8 cellular contexts compared by ENCODE assay signal in the genomic region with DNA sequence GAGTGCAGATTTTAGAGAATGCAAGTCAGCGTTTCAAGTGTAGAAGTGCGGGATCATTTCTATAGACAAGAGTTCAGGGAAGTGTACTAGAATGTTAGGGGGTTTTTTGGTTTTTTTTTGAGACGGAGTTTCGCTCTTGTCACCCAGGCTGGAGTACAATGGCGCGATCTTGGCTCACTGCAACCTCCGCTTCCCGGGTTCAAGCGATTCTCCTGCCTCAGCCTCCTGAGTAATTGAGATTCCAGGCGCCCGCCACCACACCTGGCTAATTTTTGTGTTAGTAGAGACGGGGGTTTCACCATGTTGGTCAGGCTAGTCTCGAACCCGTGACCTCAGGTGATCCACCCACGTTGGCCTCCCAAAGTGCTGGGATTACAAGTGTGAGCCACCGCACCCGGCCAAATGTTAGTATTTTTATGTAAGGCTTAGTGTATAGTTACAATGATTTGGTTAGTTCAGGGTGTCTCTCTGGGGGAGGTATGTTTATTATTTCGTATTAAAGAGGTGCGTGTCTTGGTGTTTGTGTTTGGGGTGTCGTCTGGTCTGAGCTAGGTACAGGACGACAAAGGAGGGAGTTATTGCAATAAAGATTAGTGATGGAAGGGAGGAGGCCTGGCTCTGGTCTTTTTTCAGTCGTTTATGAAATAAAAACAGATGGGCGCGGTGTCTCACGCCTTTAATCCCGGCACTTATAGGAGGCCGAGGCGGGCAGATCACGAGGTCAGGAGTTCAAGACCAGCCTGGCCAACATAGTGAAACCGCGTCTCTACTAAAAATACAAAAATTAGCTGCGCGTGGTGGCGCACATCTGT. TPM values are rescaled to one million over a fixed set of nuclear protein-coding genes. Genes with fewer than 3 reads are reported as not detected.
DNase-seq lines count a peak whose midpoint lies in the region; ATAC-seq, FAIRE-seq and TF ChIP-seq lines count a peak whose summit lies in the region.
"Not testable (repeated sequence)": the region's sequence is repeated elsewhere in the genome, so short reads cannot be mapped to it uniquely, and the experiment has no call there.

No MANE protein-coding gene starts in this region.

- FAIRE-seq in kidney (lab: Jason Lieb, UNC); pancreas (lab: Jason Lieb, UNC): not testable (repeated sequence)

- H3K27ac ChIP-seq in DOHH2 (ENCODE audit: low read depth, low read length) = peak overlapping the region; percentile 68
- H3K27ac ChIP-seq in OCI-LY7 (ENCODE audit: low read depth, low read length, poor library complexity, severe bottlenecking) = peak overlapping the region; percentile 63
- peak overlapping the region; percentile 94 to 97 for H3K27ac ChIP-seq in kidney (ENCODE audit: low read depth in 2 of 2, low read length in 2 of 2)
- peak overlapping the region; percentile 81 to 98 (median 97) for H3K27ac ChIP-seq in pancreas
- peak overlapping the region; percentile 95 to 96 for H3K27ac ChIP-seq in tibial artery

- POLR2A ChIA-PET in OCI-LY7 (lab: Charles Lee) = interaction anchor here (0.6 to 1.5 kb wide), 8 partner anchors 9 to 52 kb away, joined by 3 to 18 read pairs (median 4); partner anchors contain the start of gene PLEKHB2

- H3K4me3 Mint-ChIP-seq in activated T-helper 1 cell treated with anti-CD3 and anti-CD28 coated beads, Interleukin-12 subunit alpha, Interleukin-12 subunit beta, Interleukin-2, Interleukin-4 antibody, amounts not matched to agents 30 ng/mL and 10 ng/mL and 1 ng/mL, durations not matched to agents 14 hours and 24 hours and 36 hours = peak overlapping the region; percentile 93
- H3K4me3 Mint-ChIP-seq in effector memory CD8-positive, alpha-beta T cell = peak overlapping the region; percentile 86 to 95

- intact Hi-C loops in OCI-LY7 (cut with micrococcal nuclease; ENCODE audit: unreplicated experiment) (loop anchor here (1.0 to 10.0 kb wide), 2 partner anchors 10 to 1551 kb away; no protein-coding TSS in a partner anchor), tibial artery (cut with DNase I; ENCODE audit: low total_unique reads) (loop anchor here (10.0 kb wide), 1 partner anchor 909 kb away; the partner anchor contains the start of genes MZT2B and SMPD4)
- intact Hi-C loops in activated T-helper 1 cell treated with anti-CD3 and anti-CD28 coated beads, Interleukin-12 subunit alpha, Interleukin-12 subunit beta, Interleukin-2, Interleukin-4 antibody, amounts not matched to agents 30 ng/mL and 10 ng/mL and 1 ng/mL, durations not matched to agents 14 hours and 24 hours and 36 hours (cut with micrococcal nuclease) = loop anchor here (1.0 to 5.0 kb wide), 6 partner anchors 10 to 399 kb away; partner anchors contain the start of gene GPR148
- intact Hi-C loops in kidney (cut with DNase I); pancreas (cut with DNase I): not testable (repeated sequence)

- H3K9me3 Mint-ChIP-seq in activated T-helper 1 cell treated with anti-CD3 and anti-CD28 coated beads, Interleukin-12 subunit alpha, Interleukin-12 subunit beta, Interleukin-2, Interleukin-4 antibody, amounts not matched to agents 30 ng/mL and 10 ng/mL and 1 ng/mL, durations not matched to agents 14 hours and 24 hours and 36 hours; effector memory CD8-positive, alpha-beta T cell: not testable (repeated sequence)

- not testable (repeated sequence) for H3K27me3 ChIP-seq in DOHH2 (ENCODE audit: control insufficient read depth, low read length); pancreas; tibial artery

- peak overlapping the region; percentile 95 for H3K27ac Mint-ChIP-seq in activated T-helper 1 cell treated with anti-CD3 and anti-CD28 coated beads, Interleukin-12 subunit alpha, Interleukin-12 subunit beta, Interleukin-2, Interleukin-4 antibody, amounts not matched to agents 30 ng/mL and 10 ng/mL and 1 ng/mL, durations not matched to agents 14 hours and 24 hours and 36 hours
- H3K27ac Mint-ChIP-seq in effector memory CD8-positive, alpha-beta T cell = peak overlapping the region; percentile 95 to 97

- peak overlapping the region; percentile 85 to 89 for H3K9ac ChIP-seq in kidney (ENCODE audit: low read length in 2 of 2)

- CTCF ChIA-PET in OCI-LY7 (lab: Charles Lee; ENCODE audit: unreplicated experiment) = interaction anchor here (0.6 kb wide), 1 partner anchor 10 kb away, joined by 3 read pairs; no protein-coding TSS in a partner anchor

- H3K36me3 ChIP-seq in DOHH2 (ENCODE audit: control insufficient read depth, low read length) = peaks cover 19% of the 10 kb centered on the region
- H3K36me3 ChIP-seq in OCI-LY7 (ENCODE audit: insufficient read depth, low read length) = peaks cover 27% of the 10 kb centered on the region
- not testable (repeated sequence) for H3K36me3 ChIP-seq in kidney (ENCODE audit: control insufficient read depth in 1 of 2, insufficient read depth in 2 of 2, low read length in 2 of 2); pancreas; tibial artery

- TF ChIP-seq CTCF in DOHH2 (IDR thresholded peaks at IDR 0.05; ENCODE audit: low read depth, low read length, poor library complexity, severe bottlenecking); OCI-LY7 (conservative IDR thresholded peaks at IDR 0.05; ENCODE audit: low read length); kidney (IDR thresholded peaks at IDR 0.05; ENCODE audit: borderline replicate concordance, extremely low read depth, insufficient read depth); pancreas (IDR thresholded peaks at IDR 0.05); tibial artery (IDR thresholded peaks at IDR 0.05): not testable (repeated sequence)

- H3K4me1 Mint-ChIP-seq in activated T-helper 1 cell treated with anti-CD3 and anti-CD28 coated beads, Interleukin-12 subunit alpha, Interleukin-12 subunit beta, Interleukin-2, Interleukin-4 antibody, amounts not matched to agents 30 ng/mL and 10 ng/mL and 1 ng/mL, durations not matched to agents 14 hours and 24 hours and 36 hours (ENCODE audit: low read depth) = peaks cover 13% of the 10 kb centered on the region
- peaks cover 7 to 21% of the 10 kb centered on the region in 2 donors for H3K4me1 Mint-ChIP-seq in effector memory CD8-positive, alpha-beta T cell (ENCODE audit: low read depth in 2 of 2)

- not testable (repeated sequence) for DNase-seq in OCI-LY7 (ENCODE audit: low spot score); activated T-helper 1 cell treated with anti-CD3 and anti-CD28 coated beads, Interleukin-12 subunit alpha, Interleukin-12 subunit beta, Interleukin-2, Interleukin-4 antibody, amounts not matched to agents 30 ng/mL and 10 ng/mL and 1 ng/mL, durations not matched to agents 14 hours and 24 hours and 36 hours (ENCODE audit: low spot score); effector memory CD8-positive, alpha-beta T cell; kidney; tibial artery
- peak in 2 of 6 donors; percentile 26 for DNase-seq in pancreas

- ATAC-seq in HG02571 (IDR thresholded peaks at IDR 0.05; ENCODE audit: unreplicated experiment) = peak; percentile 10
- ATAC-seq in effector memory CD8-positive, alpha-beta T cell (replicated peaks) = not testable (repeated sequence)
- ATAC-seq in pancreas = peak; percentile 1 to 8 (median 4)

- peak overlapping the region; percentile 57 for H2AFZ ChIP-seq in OCI-LY7 (ENCODE audit: low read length)

- H3K4me3 ChIP-seq in DOHH2 (ENCODE audit: low read length) (peak overlapping the region; percentile 74), OCI-LY7 (ENCODE audit: low read depth, low read length, poor library complexity, severe bottlenecking) (peak overlapping the region; percentile 97), kidney (ENCODE audit: low read length in 2 of 2) (peak overlapping the region; percentile 73 to 84), pancreas (peak overlapping the region; percentile 65 to 85 (median 76)), tibial artery (peak overlapping the region; percentile 73 to 91)

- H3K36me3 Mint-ChIP-seq in activated T-helper 1 cell treated with anti-CD3 and anti-CD28 coated beads, Interleukin-12 subunit alpha, Interleukin-12 subunit beta, Interleukin-2, Interleukin-4 antibody, amounts not matched to agents 30 ng/mL and 10 ng/mL and 1 ng/mL, durations not matched to agents 14 hours and 24 hours and 36 hours (ENCODE audit: low read depth) = not testable (repeated sequence)
- peaks cover 23% of the 10 kb centered on the region for H3K36me3 Mint-ChIP-seq in effector memory CD8-positive, alpha-beta T cell (ENCODE audit: insufficient read depth)

- not testable (repeated sequence) for H3K9me2 ChIP-seq in DOHH2 (replicated peaks; ENCODE audit: control insufficient read depth, low read length); OCI-LY7 (ENCODE audit: insufficient read depth, low read length)

- H3K4me1 ChIP-seq in DOHH2 (ENCODE audit: control insufficient read depth, low read length) = peaks cover 15% of the 10 kb centered on the region
- H3K4me1 ChIP-seq in OCI-LY7 (ENCODE audit: insufficient read depth, low read length, poor library complexity, severe bottlenecking); kidney (ENCODE audit: control insufficient read depth in 1 of 2, insufficient read depth in 1 of 2, low read depth in 1 of 2, low read length in 2 of 2): not testable (repeated sequence)
- peaks cover 0 to 18% (median 0%) of the 10 kb centered on the region in 3 donors for H3K4me1 ChIP-seq in pancreas
- H3K4me1 ChIP-seq in tibial artery = peaks cover 0 to 20% (median 13%) of the 10 kb centered on the region in 4 donors

- not testable (repeated sequence) for H3K9me3 ChIP-seq in DOHH2 (ENCODE audit: control insufficient read depth, insufficient read depth, low read length); OCI-LY7 (ENCODE audit: low read length); kidney (ENCODE audit: control insufficient read depth in 1 of 2, low read length in 2 of 2); pancreas; tibial artery

- H3K27me3 Mint-ChIP-seq in activated T-helper 1 cell treated with anti-CD3 and anti-CD28 coated beads, Interleukin-12 subunit alpha, Interleukin-12 subunit beta, Interleukin-2, Interleukin-4 antibody, amounts not matched to agents 30 ng/mL and 10 ng/mL and 1 ng/mL, durations not matched to agents 14 hours and 24 hours and 36 hours (ENCODE audit: insufficient read depth); effector memory CD8-positive, alpha-beta T cell: not testable (repeated sequence)

- not testable (repeated sequence) for H3F3A ChIP-seq in DOHH2 (ENCODE audit: control insufficient read depth, insufficient read depth)

- TSS peak; percentile 99 for BruUV-seq in OCI-LY7 (replicated peaks; lab: Mats Ljungman, UMichigan)

- H3K79me2 ChIP-seq in DOHH2 (ENCODE audit: control insufficient read depth, low read length) (peaks cover 42% of the 10 kb centered on the region), OCI-LY7 (ENCODE audit: insufficient read depth, low read depth, low read length) (peaks cover 38% of the 10 kb centered on the region)

- peaks cover 11% of the 10 kb centered on the region; the same call in 1 of the 2 replicates for H4K20me1 ChIP-seq in DOHH2 (ENCODE audit: control insufficient read depth, insufficient read depth, low read depth, low read length)
- H4K20me1 ChIP-seq in OCI-LY7 (ENCODE audit: insufficient read depth, low read length) = not testable (repeated sequence)

- 29 to 30% methylated on average over 34 of the region's 34 CpGs for WGBS in pancreas, 2 donors

- H3K4me2 ChIP-seq in DOHH2 (ENCODE audit: low read length) = peak overlapping the region; percentile 87
- H3K4me2 ChIP-seq in OCI-LY7 (ENCODE audit: low read length) = peak overlapping the region; percentile 66

RNA-seq across cellular contexts. Expression of gene FAM168B, which starts 0.8 kb away (rescaled TPM):
- total RNA-seq in OCI-LY7 (2014; rRNA removed; shearing (Covaris generic)) = 53.5 and 53.6 TPM in 2 replicates
- 81.5 and 85.3 TPM in 2 replicates for total RNA-seq in OCI-LY7 (2022)
- 79.0 and 79.1 TPM in 2 replicates for total RNA-seq in activated T-helper 1 cell treated with anti-CD3 and anti-CD28 coated beads, Interleukin-12 subunit alpha, Interleukin-12 subunit beta, Interleukin-2, Interleukin-4 antibody, amounts not matched to agents 30 ng/mL and 10 ng/mL and 1 ng/mL, durations not matched to agents 14 hours and 24 hours and 36 hours
- total RNA-seq in kidney = 89.9 TPM
- polyA plus RNA-seq in kidney (ENCODE audit: insufficient read depth, low read depth, low replicate concordance) = 34.1 TPM
- total RNA-seq in pancreas = 10 to 100 TPM; 26.2 to 37.2 (median 35.6) TPM
- 10 to 100 TPM; 11.0 to 17.1 TPM for polyA plus RNA-seq in pancreas

RNA-seq across cellular contexts. Expression of gene PLEKHB2, which starts 11.1 kb away (rescaled TPM):
- 23.4 and 28.3 TPM in 2 replicates for total RNA-seq in OCI-LY7 (2014; rRNA removed; shearing (Covaris generic))
- total RNA-seq in OCI-LY7 (2022) (35.9 and 38.3 TPM in 2 replicates), kidney (85.4 TPM), pancreas (10 to 100 TPM in 5 of 6 donors, 1 to 10 TPM in 1; 8.3 to 28.3 (median 18.6) TPM)
- 72.5 and 73.9 TPM in 2 replicates for total RNA-seq in activated T-helper 1 cell treated with anti-CD3 and anti-CD28 coated beads, Interleukin-12 subunit alpha, Interleukin-12 subunit beta, Interleukin-2, Interleukin-4 antibody, amounts not matched to agents 30 ng/mL and 10 ng/mL and 1 ng/mL, durations not matched to agents 14 hours and 24 hours and 36 hours
- polyA plus RNA-seq in kidney (ENCODE audit: insufficient read depth, low read depth, low replicate concordance) (110 TPM), pancreas (10 to 100 TPM in 1 of 2 donors, 1 to 10 TPM in 1; 7.8 to 20.4 TPM)
